ENCODE assay signal across 9 cellular contexts in the genomic region with DNA sequence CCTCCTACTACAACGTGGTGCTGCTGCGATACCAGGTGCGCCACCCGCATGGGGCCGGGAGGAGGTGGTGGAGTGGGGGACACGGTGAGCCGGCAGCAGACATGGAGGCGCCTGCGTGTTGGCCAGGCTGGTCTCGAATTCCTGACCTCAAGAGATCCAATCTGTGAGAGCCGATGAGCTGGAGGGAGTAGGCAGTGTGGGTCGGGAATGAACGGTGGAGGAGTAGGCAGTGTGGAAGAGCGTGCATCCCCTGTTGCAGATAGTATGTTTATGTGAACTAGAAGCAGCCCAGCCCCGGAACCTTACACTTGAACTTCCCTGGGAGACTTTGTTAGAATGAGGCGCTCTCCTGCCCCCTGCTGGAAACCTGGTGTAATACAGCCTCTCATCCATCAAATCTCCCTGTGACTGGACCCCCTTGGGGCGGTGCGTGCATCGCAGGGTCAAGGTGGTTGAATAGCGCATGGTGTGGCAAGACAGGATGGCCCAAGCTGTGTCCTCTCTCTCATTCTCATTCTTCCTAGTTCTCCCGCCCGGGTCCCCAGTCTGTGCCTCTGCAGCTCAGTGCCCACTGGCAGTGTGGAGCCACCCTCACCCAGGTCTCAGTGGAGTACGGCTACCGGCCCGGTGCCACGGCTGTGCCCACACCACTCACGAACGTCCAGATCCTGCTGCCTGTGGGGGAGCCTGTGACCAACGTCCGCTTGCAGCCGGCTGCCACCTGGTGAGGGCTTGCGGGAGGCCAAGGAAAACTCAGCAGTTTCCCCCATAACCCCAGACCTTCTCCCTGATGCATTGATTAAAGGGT. TPM values are rescaled to one million over a fixed set of nuclear protein-coding genes. Genes with fewer than 3 reads are reported as not detected.
A peak's percentile ranks its signal among the peaks of the same experiment; 100 is the strongest.
DNase-seq lines count a peak whose midpoint lies in the region; ATAC-seq and FAIRE-seq lines count a peak whose summit lies in the region.
"Had no signal": no experiment of that assay in that cellular context is flagged by ENCODE, and none has a peak within 500 bp of the region (broad histone marks: within the 10 kb centered on the region; RNA-seq: fewer than 3 reads in every experiment).

No MANE protein-coding gene starts in this region.

- CTCF ChIA-PET in activated CD4-positive, alpha-beta T cell treated with anti-CD3 and anti-CD28 coated beads, Interleukin-2, amount 10 ng/mL, durations not matched to agents 7 days and 5 days (lab: Charles Lee): interaction anchor here (1.2 to 1.3 kb wide), 4 partner anchors 11 to 148 kb away, joined by 3 to 7 read pairs (median 4); partner anchors contain the start of genes B3GNT3 and CCDC124

- no peak overlapping the region for H3K9ac ChIP-seq in mesendoderm (ENCODE audit: low read length)

- no peaks in the 10 kb centered on the region for H3K27me3 Mint-ChIP-seq in activated CD4-positive, alpha-beta T cell treated with anti-CD3 and anti-CD28 coated beads, Interleukin-2, amount 10 ng/mL, durations not matched to agents 7 days and 5 days

- H2BK15ac ChIP-seq in mesendoderm (replicated peaks; ENCODE audit: low read depth): no peak overlapping the region

- no peak overlapping the region for H2BK5ac ChIP-seq in mesendoderm (ENCODE audit: low read length)

- peak; percentile 78 for FAIRE-seq in GM18507 (lab: Jason Lieb, UNC)

- H3K4me3 ChIP-seq in mesendoderm (ENCODE audit: low read length): no peak overlapping the region

- peaks cover 41% of the 10 kb centered on the region for H3K36me3 Mint-ChIP-seq in activated CD4-positive, alpha-beta T cell treated with anti-CD3 and anti-CD28 coated beads, Interleukin-2, amount 10 ng/mL, durations not matched to agents 7 days and 5 days (ENCODE audit: low read depth)

- WGBS in mesendoderm (ENCODE audit: extremely low coverage, insufficient coverage, low lambda C conversion rate): no CpG with 5 or more reads among the region's 32 CpGs

- no peaks in the 10 kb centered on the region for H3K36me3 ChIP-seq in mesendoderm (ENCODE audit: control insufficient read depth, insufficient read depth, low read length)

- no peaks in the 10 kb centered on the region for H3K27me3 ChIP-seq in mesendoderm (ENCODE audit: insufficient read depth, low read length, poor library complexity)

- H3K18ac ChIP-seq in mesendoderm (ENCODE audit: low read length): no peak overlapping the region

- H2AK5ac ChIP-seq in mesendoderm (ENCODE audit: low read length): no peak overlapping the region

- no peak overlapping the region for H4K8ac ChIP-seq in mesendoderm (ENCODE audit: low read depth, low read length)

- ATAC-seq in HG02938 (IDR thresholded peaks at IDR 0.05; ENCODE audit: unreplicated experiment): no peak

- no peak overlapping the region for H3K4me3 Mint-ChIP-seq in activated CD4-positive, alpha-beta T cell treated with anti-CD3 and anti-CD28 coated beads, Interleukin-2, amount 10 ng/mL, durations not matched to agents 7 days and 5 days

- peak overlapping the region; percentile 22 for H3K56ac ChIP-seq in mesendoderm (ENCODE audit: low read length)

- no peaks in the 10 kb centered on the region for H3K4me1 ChIP-seq in mesendoderm (ENCODE audit: control insufficient read depth, low read depth, low read length)

- no peak overlapping the region for H3K23ac ChIP-seq in mesendoderm (ENCODE audit: low read length)

- H4K5ac ChIP-seq in mesendoderm (ENCODE audit: low read length): no peak overlapping the region

- no peak overlapping the region for H3K27ac ChIP-seq in mesendoderm (ENCODE audit: low read depth, low read length)

- H3K79me2 ChIP-seq in mesendoderm (ENCODE audit: control insufficient read depth, insufficient read depth, low read length): no peaks in the 10 kb centered on the region

- H3K4me2 ChIP-seq in mesendoderm (ENCODE audit: low read length): no peak overlapping the region

- no peaks in the 10 kb centered on the region for H3K79me1 ChIP-seq in mesendoderm (ENCODE audit: low read length)

- in situ Hi-C loops in ACHN (cut with HindIII; ENCODE audit: low pct_ligation_motif_present, low pct_unique_long_range_greater_than_20kb, low sequenced_read_pairs): no loop called here

- POLR2A ChIA-PET in activated CD4-positive, alpha-beta T cell treated with anti-CD3 and anti-CD28 coated beads, Interleukin-2, amount 10 ng/mL, durations not matched to agents 7 days and 5 days (lab: Charles Lee): interaction anchor here (0.7 kb wide), 1 partner anchor 269 kb away, joined by 3 read pairs; no protein-coding TSS in a partner anchor

- peak overlapping the region; percentile 34 for H3K27ac Mint-ChIP-seq in activated CD4-positive, alpha-beta T cell treated with anti-CD3 and anti-CD28 coated beads, Interleukin-2, amount 10 ng/mL, durations not matched to agents 7 days and 5 days

- H2BK120ac ChIP-seq in mesendoderm (ENCODE audit: low read depth, low read length): no peak overlapping the region

- H3K4me1 Mint-ChIP-seq in activated CD4-positive, alpha-beta T cell treated with anti-CD3 and anti-CD28 coated beads, Interleukin-2, amount 10 ng/mL, durations not matched to agents 7 days and 5 days: peaks cover 19% of the 10 kb centered on the region

- DNase-seq in ACHN (peak; percentile 67), GM18507 (ENCODE audit: extremely low spot score, insufficient read length, low read depth) (peak; percentile 70), NCI-H510A treated with DMSO at 0.1 percent for 48 hours (lab: John Stamatoyannopoulos, UW) (peak; percentile 66), dermis blood vessel endothelial cell (peak; percentile 76), mesendoderm (peak; percentile 85)
- peak; percentile 84 for DNase-seq in activated CD4-positive, alpha-beta T cell treated with anti-CD3 and anti-CD28 coated beads, Interleukin-2, amount 10 ng/mL, durations not matched to agents 7 days and 5 days
- DNase-seq in stimulated activated CD8-positive, alpha-beta memory T cell treated with anti-CD3 and anti-CD28 coated beads, Interleukin-2, amount 100 ng/mL, for 48 hours (ENCODE audit: low read depth in 2 of 2): peak; percentile 43 to 69

- H3K9me3 Mint-ChIP-seq in activated CD4-positive, alpha-beta T cell treated with anti-CD3 and anti-CD28 coated beads, Interleukin-2, amount 10 ng/mL, durations not matched to agents 7 days and 5 days: no peaks in the 10 kb centered on the region

- H3K4ac ChIP-seq in mesendoderm (ENCODE audit: low read depth, low read length): no peak overlapping the region

RNA-seq across cellular contexts. Expression of gene B3GNT3, which starts 10.5 kb away (rescaled TPM):
- under 1 TPM; 0.35 to 0.81 TPM for total RNA-seq in activated CD4-positive, alpha-beta T cell treated with anti-CD3 and anti-CD28 coated beads, Interleukin-2, amount 10 ng/mL, durations not matched to agents 7 days and 5 days
- total RNA-seq in dermis blood vessel endothelial cell: 0.42 TPM in 1 of 2 replicates, not detected in the other
- 0.29 TPM for polyA plus RNA-seq in mesendoderm (2013, experiment 1 of 2)
- 0.24 TPM for polyA plus RNA-seq in mesendoderm (2013, experiment 2 of 2)
- total RNA-seq: skeletal muscle tissue had no signal

RNA-seq across cellular contexts. Expression of gene FCHO1, which starts 33.1 kb away (rescaled TPM):
- 10 to 100 TPM; 76.3 to 84.1 TPM for total RNA-seq in activated CD4-positive, alpha-beta T cell treated with anti-CD3 and anti-CD28 coated beads, Interleukin-2, amount 10 ng/mL, durations not matched to agents 7 days and 5 days
- 0.51 and 0.56 TPM in 2 replicates for total RNA-seq in dermis blood vessel endothelial cell
- polyA plus RNA-seq in mesendoderm (2013, experiment 1 of 2): 11.5 TPM
- polyA plus RNA-seq in mesendoderm (2013, experiment 2 of 2): 11.3 TPM

RNA-seq across cellular contexts. Expression of gene INSL3, which starts 36.9 kb away (rescaled TPM):
- 1 to 10 TPM; 6.8 to 7.4 TPM for total RNA-seq in activated CD4-positive, alpha-beta T cell treated with anti-CD3 and anti-CD28 coated beads, Interleukin-2, amount 10 ng/mL, durations not matched to agents 7 days and 5 days
- total RNA-seq in dermis blood vessel endothelial cell: not detected in 2 replicates
- polyA plus RNA-seq in mesendoderm (2013, experiment 1 of 2): 0.14 TPM
- polyA plus RNA-seq in mesendoderm (2013, experiment 2 of 2): 0.28 TPM
- total RNA-seq: skeletal muscle tissue had no signal

Comparison
In these comparisons a context has a peak if more than half of its experiments do, and no peak if none do; other contexts are left out.
1. RNA of gene FCHO1, which starts 33.1 kb away (total RNA-seq): 76.3 to 84.1 TPM in activated CD4-positive, alpha-beta T cell treated with anti-CD3 and anti-CD28 coated beads, Interleukin-2, amount 10 ng/mL, durations not matched to agents 7 days and 5 days; 0.51 to 0.56 TPM in dermis blood vessel endothelial cell; every median in the first group is over 10 times any median in the second.
2. Peak in every context shown above with its lines, with median percentiles within 50 percentile points of each other: DNase-seq.